8 cellular contexts compared by ENCODE assay signal in genomic region chr2:27771202-27771547, GRCh38. TPM values are rescaled to one million over a fixed set of nuclear protein-coding genes. Genes with fewer than 3 reads are reported as not detected.
DNase-seq lines count a peak whose midpoint lies in the region; ATAC-seq lines count a peak whose summit lies in the region.

No MANE protein-coding gene starts in this region.

- peaks cover 0 to 2% (median 0%) of the 10 kb centered on the region in 7 donors for H3K9me3 Mint-ChIP-seq in naive B cell

- DNase-seq in NCI-H1105 treated with DMSO at 0.1 percent for 48 hours (lab: John Stamatoyannopoulos, UW): peak; percentile 32
- DNase-seq in NCI-H1105 (lab: John Stamatoyannopoulos, UW): no peak
- no peak for DNase-seq in caudate nucleus (lab: John Stamatoyannopoulos, UW)
- no peak for DNase-seq in naive B cell
- DNase-seq in NCI-H82 treated with DMSO at 0.1 percent for 48 hours (lab: John Stamatoyannopoulos, UW; ENCODE audit: unreplicated experiment): no peak
- no peak for DNase-seq in ureter (ENCODE audit: low spot score)
- DNase-seq in pons (ENCODE audit: low spot score): no peak

- peaks cover 12 to 29% (median 28%) of the 10 kb centered on the region in 3 donors for H3K27me3 Mint-ChIP-seq in naive B cell

- peaks cover 0 to 4% of the 10 kb centered on the region in 2 donors for H3K36me3 Mint-ChIP-seq in naive B cell

- H3K4me1 Mint-ChIP-seq in naive B cell: peaks cover 26 to 45% (median 41%) of the 10 kb centered on the region in 3 donors

- peak overlapping the region; percentile 99 to 100 (median 99) for H3K27ac Mint-ChIP-seq in naive B cell

- peak overlapping the region; percentile 89 for H3K27ac ChIP-seq in caudate nucleus (ENCODE audit: low read depth, low read length)

- H3K4me3 Mint-ChIP-seq in naive B cell: peak overlapping the region; percentile 98 to 100 (median 99)

- ATAC-seq in HG03439 (IDR thresholded peaks at IDR 0.05; ENCODE audit: unreplicated experiment): peak; percentile 8
- ATAC-seq in naive B cell (ENCODE audit: low read depth in 2 of 2): peak; percentile 24 to 35

RNA-seq across cellular contexts. Expression of gene MRPL33, which starts 0.3 kb away (rescaled TPM):
- polyA plus RNA-seq in naive B cell (ENCODE audit: low read depth in 6 of 6): 100 to 1,000 TPM; 165 to 215 (median 182) TPM
- 60.1 TPM for total RNA-seq in ureter
